ENCODE assay signal across 9 cellular contexts in the genomic region with DNA sequence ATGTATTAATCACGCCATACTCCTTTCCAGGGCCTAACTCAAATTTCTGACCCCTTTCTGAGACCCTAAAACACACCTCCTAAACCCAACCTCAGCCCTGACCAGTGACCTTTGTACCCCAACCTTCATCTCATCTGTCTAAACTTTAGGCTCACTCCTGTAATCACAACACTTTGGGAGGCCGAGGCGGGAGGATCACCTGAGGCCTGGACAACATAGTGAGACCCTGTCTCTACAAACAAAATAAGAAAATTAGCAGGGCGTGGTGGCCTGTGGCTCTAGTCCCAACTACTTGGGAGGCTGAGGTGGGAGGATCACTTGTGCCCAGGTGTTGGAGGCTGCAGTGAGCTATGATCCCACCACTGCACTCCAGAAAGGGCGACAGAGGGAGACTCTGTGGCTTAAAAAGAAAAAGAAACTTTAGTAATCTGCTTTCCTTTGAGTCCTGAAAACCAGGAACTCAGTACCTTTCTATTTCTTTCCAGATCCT. TPM values are rescaled to one million over a fixed set of nuclear protein-coding genes. Genes with fewer than 3 reads are reported as not detected.
DNase-seq lines count a peak whose midpoint lies in the region; ATAC-seq, FAIRE-seq and TF ChIP-seq lines count a peak whose summit lies in the region.
"Had no signal": no experiment of that assay in that cellular context is flagged by ENCODE, and none has a peak within 500 bp of the region (broad histone marks: within the 10 kb centered on the region; RNA-seq: fewer than 3 reads in every experiment).

No MANE protein-coding gene starts in this region.

- no peaks in the 10 kb centered on the region for H3K9me3 Mint-ChIP-seq in osteocyte (ENCODE audit: unreplicated experiment)

- peaks cover 12% of the 10 kb centered on the region for H3K4me1 Mint-ChIP-seq in osteocyte (ENCODE audit: unreplicated experiment)

- no peaks in the 10 kb centered on the region for H3K9me3 ChIP-seq in HEK293 (ENCODE audit: control insufficient read depth, insufficient read depth, low read depth, low read length)

- CTCF ChIA-PET in HEK293 (lab: Yijun Ruan, JAX), result interaction anchor here (1.1 kb wide), 2 partner anchors 33 to 94 kb away, joined by 3 read pairs; no protein-coding TSS in a partner anchor

- no peak for FAIRE-seq in GM12892 (lab: Jason Lieb, UNC)

- POLR2A ChIA-PET in HEK293 (lab: Yijun Ruan, JAX), result interaction anchor here (1.5 kb wide), 1 partner anchor 90 kb away, joined by 3 read pairs; no protein-coding TSS in a partner anchor

- peak overlapping the region; percentile 59 for H3K4me3 Mint-ChIP-seq in osteocyte (ENCODE audit: unreplicated experiment)

- no peaks in the 10 kb centered on the region for H3K36me3 Mint-ChIP-seq in osteocyte (ENCODE audit: unreplicated experiment)

- no peak for DNase-seq in AG10803 (ENCODE audit: low read depth)
- no peak for DNase-seq in epithelial cell of esophagus (ENCODE audit: low read depth)
- DNase-seq in osteocyte (ENCODE audit: extremely low spot score, unreplicated experiment), result no peak
- DNase-seq in middle frontal gyrus (ENCODE audit: extremely low spot score, low spot score), result no peak
- DNase-seq in GM12892 (ENCODE audit: insufficient read length), result no peak
- DNase-seq in NCI-H146 treated with DMSO at 0.1 percent for 48 hours (lab: John Stamatoyannopoulos, UW; ENCODE audit: unreplicated experiment), result no peak
- DNase-seq: NCI-H146 had no signal

- peak overlapping the region; percentile 52 for H3K27ac Mint-ChIP-seq in osteocyte (ENCODE audit: unreplicated experiment)

- peaks cover 4% of the 10 kb centered on the region for H3K27me3 Mint-ChIP-seq in osteocyte (ENCODE audit: unreplicated experiment)

- TF ChIP-seq CTCF in AG10803 (conservative IDR thresholded peaks at IDR 0.05; ENCODE audit: low read length) (no peak), HEK293 (tag by site-specific recombination; IDR thresholded peaks at IDR 0.05) (no peak), epithelial cell of esophagus (IDR thresholded peaks at IDR 0.05; ENCODE audit: insufficient read depth, low read depth, low read length, missing control alignments) (no peak), osteocyte (IDR thresholded peaks at IDR 0.05) (no peak)

- H3K4me3 ChIP-seq in AG10803 (ENCODE audit: low read length), result peak overlapping the region; percentile 72
- no peak overlapping the region for H3K4me3 ChIP-seq in HEK293 (ENCODE audit: low read depth, low read length)
- peak overlapping the region; percentile 59 for H3K4me3 ChIP-seq in epithelial cell of esophagus (ENCODE audit: low read length)

- no peaks in the 10 kb centered on the region for H3K36me3 ChIP-seq in HEK293 (ENCODE audit: control insufficient read depth in 2 of 2, insufficient read depth in 1 of 2, low read length in 2 of 2)

- no peak for TF ChIP-seq POLR2A in GM12892 (IDR thresholded peaks at IDR 0.05; ENCODE audit: low read depth, low read length)

- H3K4me1 ChIP-seq in HEK293 (ENCODE audit: control insufficient read depth, insufficient read depth, low read length), result peaks cover 4% of the 10 kb centered on the region

- H3K27ac ChIP-seq in HEK293 (ENCODE audit: extremely low read depth, low read depth, low read length), result no peak overlapping the region

- ATAC-seq in HG03108 (IDR thresholded peaks at IDR 0.05; ENCODE audit: unreplicated experiment), result no peak

TF ChIP-seq in HEK293, 187 proteins besides CTCF, POLR2A, EP300 and RAD21:
- TF ChIP-seq ZNF121 (tag by site-specific recombination; IDR thresholded peaks at IDR 0.05), result peak; percentile 94
- TF ChIP-seq ZNF184 (tag by site-specific recombination; IDR thresholded peaks at IDR 0.05), result no peak

RNA-seq across cellular contexts. Expression of a gene that starts 4.7 kb away (rescaled TPM):
- 15.6 and 15.8 TPM in 2 replicates for total RNA-seq in osteocyte
- polyA plus RNA-seq in GM12892 (2012; ENCODE audit: missing spikeins), result 5.9 TPM

RNA-seq across cellular contexts. Expression of a gene that starts 6.1 kb away (rescaled TPM):
- 0.29 and 0.62 TPM in 2 replicates for total RNA-seq in osteocyte
- 3.5 TPM for polyA plus RNA-seq in GM12892 (2012; ENCODE audit: missing spikeins)

RNA-seq across cellular contexts. Expression of a gene that starts 15.1 kb away (rescaled TPM):
- total RNA-seq in osteocyte, result 61.9 and 68.9 TPM in 2 replicates
- polyA plus RNA-seq in GM12892 (2012; ENCODE audit: missing spikeins), result 85.7 TPM

RNA-seq across cellular contexts. Expression of a gene that starts 24.4 kb away (rescaled TPM):
- 93.8 and 176 TPM in 2 replicates for total RNA-seq in osteocyte
- polyA plus RNA-seq in GM12892 (2012; ENCODE audit: missing spikeins), result 1.1 TPM
